27 cellular contexts compared by ENCODE assay signal in the genomic region with DNA sequence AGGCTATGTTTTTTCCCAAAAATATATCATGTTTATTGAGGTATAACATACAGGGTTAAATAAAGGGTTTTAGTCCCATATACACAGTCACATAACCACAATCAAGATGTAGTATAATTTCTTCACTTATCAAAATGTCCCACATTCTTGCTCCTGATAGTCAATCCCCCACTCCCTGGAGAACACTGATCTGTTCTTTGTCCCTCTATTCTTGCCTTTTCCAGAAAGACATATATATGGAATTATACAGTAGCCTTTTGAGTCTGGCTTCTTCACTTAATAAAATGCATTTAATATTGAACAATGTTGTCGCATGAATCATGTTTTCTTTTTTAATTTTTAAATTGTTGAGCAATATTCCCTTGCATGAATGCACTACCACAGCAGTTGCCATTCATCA.
"Had no signal": no experiment of that assay in that cellular context is flagged by ENCODE, and none has a peak within 500 bp of the region (broad histone marks: within the 10 kb centered on the region; RNA-seq: fewer than 3 reads in every experiment).

No MANE protein-coding gene starts in this region.

- DNase-seq: activated B cell treated with CpG ODN at 0.5 μM for 24 hours; activated CD4-positive, alpha-beta T cell treated with anti-CD3 and anti-CD28 coated beads for 48 hours; activated CD4-positive, alpha-beta T cell treated with anti-CD3 and anti-CD28 coated beads, Interleukin-2, amount 50 U/mL, for 1 hour; activated CD4-positive, alpha-beta T cell treated with anti-CD3 and anti-CD28 coated beads, Interleukin-2, amount 50 U/mL, for 48 hours; activated CD8-positive, alpha-beta memory T cell treated with anti-CD3 and anti-CD28 coated beads for 24 hours; activated CD8-positive, alpha-beta T cell treated with anti-CD3 and anti-CD28 coated beads for 36 hours; activated effector memory CD4-positive, alpha-beta T cell treated with Interleukin-2 at 50 U/mL for 16 hours; activated gamma-delta T cell treated with Interleukin-2 at 50 U/mL for 16 hours; activated naive CD4-positive, alpha-beta T cell treated with anti-CD3 and anti-CD28 coated beads, Interleukin-2, amount 50 U/mL, for 16 hours; activated naive CD4-positive, alpha-beta T cell treated with Interleukin-2 at 50 U/mL for 16 hours; activated T-cell treated with anti-CD3 and anti-CD28 coated beads, Interleukin-2, amount 50 U/mL, for 4 hours; amniotic stem cell; anterior cingulate cortex; brain microvascular endothelial cell; dorsolateral prefrontal cortex; effector memory CD4-positive, alpha-beta T cell; endodermal cell; erythroblast; head of caudate nucleus; T-helper 1 cell; T-helper 17 cell; T1000; WERI-Rb-1 had no signal

- H3K36me3 ChIP-seq: brain microvascular endothelial cell, esophagus muscularis mucosa, WERI-Rb-1 had no signal

- H3K27me3 ChIP-seq: brain microvascular endothelial cell, dorsolateral prefrontal cortex, esophagus muscularis mucosa had no signal

- H3K4me3 ChIP-seq: coronary artery, dorsolateral prefrontal cortex, esophagus muscularis mucosa had no signal

- H3K27ac ChIP-seq: brain microvascular endothelial cell, coronary artery, dorsolateral prefrontal cortex, esophagus muscularis mucosa, WERI-Rb-1 had no signal

- FAIRE-seq: astrocyte, frontal cortex had no signal
